ENCODE assay signal across 8 cellular contexts in the genomic region with DNA sequence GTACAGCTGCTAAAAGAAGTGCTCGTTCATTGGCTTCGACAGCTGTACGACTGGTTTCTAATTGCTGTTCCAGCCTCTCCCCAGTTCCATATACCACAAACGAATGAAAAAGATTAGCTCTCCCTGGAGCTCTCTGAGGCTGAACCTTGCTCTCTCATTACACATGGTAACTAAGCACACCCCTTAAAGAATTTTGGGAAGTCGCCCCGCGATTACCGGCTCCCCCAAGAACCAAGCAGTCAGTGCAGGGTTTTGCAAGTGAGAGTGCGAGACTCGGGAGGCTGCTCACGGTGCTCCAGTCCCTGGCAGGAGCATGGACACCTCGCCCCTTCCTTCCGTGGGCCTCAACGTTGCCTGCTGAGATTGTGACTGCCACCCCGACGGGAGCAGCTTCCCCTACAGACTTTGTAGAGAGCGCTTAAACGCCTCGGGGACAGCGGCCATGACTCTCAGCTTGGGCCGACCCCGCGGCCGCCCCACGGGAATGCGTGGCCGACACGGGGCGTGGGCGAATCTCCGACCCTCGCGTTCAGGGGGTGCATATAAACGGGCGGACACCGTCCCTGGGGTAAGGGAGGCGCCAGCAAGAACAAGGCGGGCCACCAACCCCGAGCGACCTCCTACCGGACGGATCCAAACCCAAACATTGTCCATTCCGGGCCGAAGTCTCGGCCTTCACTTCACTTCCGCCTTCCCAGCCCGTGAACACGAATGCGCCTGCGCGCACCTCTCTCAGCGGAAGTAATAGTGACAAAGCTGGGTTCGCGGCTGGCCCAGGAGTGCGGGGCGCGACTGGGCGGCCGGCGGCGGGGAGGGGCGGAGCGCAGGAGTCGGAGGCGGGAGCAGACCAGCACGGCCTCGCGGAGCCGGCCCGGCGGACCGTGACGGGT. TPM values are rescaled to one million over a fixed set of nuclear protein-coding genes. Genes with fewer than 3 reads are reported as not detected.
DNase-seq lines count a peak whose midpoint lies in the region; ATAC-seq and TF ChIP-seq lines count a peak whose summit lies in the region.

A gene with protein sequence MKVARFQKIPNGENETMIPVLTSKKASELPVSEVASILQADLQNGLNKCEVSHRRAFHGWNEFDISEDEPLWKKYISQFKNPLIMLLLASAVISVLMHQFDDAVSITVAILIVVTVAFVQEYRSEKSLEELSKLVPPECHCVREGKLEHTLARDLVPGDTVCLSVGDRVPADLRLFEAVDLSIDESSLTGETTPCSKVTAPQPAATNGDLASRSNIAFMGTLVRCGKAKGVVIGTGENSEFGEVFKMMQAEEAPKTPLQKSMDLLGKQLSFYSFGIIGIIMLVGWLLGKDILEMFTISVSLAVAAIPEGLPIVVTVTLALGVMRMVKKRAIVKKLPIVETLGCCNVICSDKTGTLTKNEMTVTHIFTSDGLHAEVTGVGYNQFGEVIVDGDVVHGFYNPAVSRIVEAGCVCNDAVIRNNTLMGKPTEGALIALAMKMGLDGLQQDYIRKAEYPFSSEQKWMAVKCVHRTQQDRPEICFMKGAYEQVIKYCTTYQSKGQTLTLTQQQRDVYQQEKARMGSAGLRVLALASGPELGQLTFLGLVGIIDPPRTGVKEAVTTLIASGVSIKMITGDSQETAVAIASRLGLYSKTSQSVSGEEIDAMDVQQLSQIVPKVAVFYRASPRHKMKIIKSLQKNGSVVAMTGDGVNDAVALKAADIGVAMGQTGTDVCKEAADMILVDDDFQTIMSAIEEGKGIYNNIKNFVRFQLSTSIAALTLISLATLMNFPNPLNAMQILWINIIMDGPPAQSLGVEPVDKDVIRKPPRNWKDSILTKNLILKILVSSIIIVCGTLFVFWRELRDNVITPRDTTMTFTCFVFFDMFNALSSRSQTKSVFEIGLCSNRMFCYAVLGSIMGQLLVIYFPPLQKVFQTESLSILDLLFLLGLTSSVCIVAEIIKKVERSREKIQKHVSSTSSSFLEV (plus strand): TSS at position 845 of the 890 bp plus-strand sequence. CDS start 686 bp downstream, outside the sequence.

- H3K9me3 Mint-ChIP-seq in activated T-helper 17 cell treated with anti-CD3 and anti-CD28 coated beads, Interleukin-2, amount 50 U/mL, for 72 hours: no peaks in the 10 kb centered on the region
- H3K9me3 Mint-ChIP-seq in naive thymus-derived CD8-positive, alpha-beta T cell: no peaks in the 10 kb centered on the region

- POLR2A ChIA-PET in naive thymus-derived CD8-positive, alpha-beta T cell (lab: Charles Lee): interaction anchor here (0.7 to 2.6 kb wide), 13 partner anchors 10 to 782 kb away, joined by 3 to 24 read pairs (median 4); a partner anchor contains a TSS

- H3K27me3 Mint-ChIP-seq in activated T-helper 17 cell treated with anti-CD3 and anti-CD28 coated beads, Interleukin-2, amount 50 U/mL, for 72 hours: no peaks in the 10 kb centered on the region
- H3K27me3 Mint-ChIP-seq in naive thymus-derived CD8-positive, alpha-beta T cell: no peaks in the 10 kb centered on the region

- H3K27ac Mint-ChIP-seq in activated T-helper 17 cell treated with anti-CD3 and anti-CD28 coated beads, Interleukin-2, amount 50 U/mL, for 72 hours: peak within 1 kb of the TSS; percentile 96
- H3K27ac Mint-ChIP-seq in naive thymus-derived CD8-positive, alpha-beta T cell: peak within 1 kb of the TSS; percentile 96 to 100 (median 99)

- peak; percentile 88 for ATAC-seq in activated T-helper 17 cell treated with anti-CD3 and anti-CD28 coated beads, Interleukin-2, amount 50 U/mL, for 72 hours (replicated peaks)
- ATAC-seq in naive thymus-derived CD8-positive, alpha-beta T cell: peak; percentile 74 to 86

- TF ChIP-seq CTCF in LNCAP (IDR thresholded peaks at IDR 0.05): peak; percentile 40
- no peak for TF ChIP-seq CTCF in fibroblast of mammary gland (conservative IDR thresholded peaks at IDR 0.05; ENCODE audit: control insufficient read depth, insufficient read depth, low read depth, low read length)

- DNase-seq in EH (ENCODE audit: low read depth): peak; percentile 97
- peak; percentile 91 for DNase-seq in GOT3 (lab: John Stamatoyannopoulos, UW)
- DNase-seq in RPMI8226: peak; percentile 97
- DNase-seq in fibroblast of mammary gland (ENCODE audit: low read depth): peak; percentile 90
- peak; percentile 81 to 95 (median 89) for DNase-seq in naive thymus-derived CD8-positive, alpha-beta T cell
- peak; percentile 73 to 88 (median 86) for DNase-seq in stimulated activated naive CD4-positive, alpha-beta T cell (lab: John Stamatoyannopoulos, UW)

- peaks cover 8% of the 10 kb centered on the region for H3K36me3 Mint-ChIP-seq in activated T-helper 17 cell treated with anti-CD3 and anti-CD28 coated beads, Interleukin-2, amount 50 U/mL, for 72 hours (ENCODE audit: low read depth)
- H3K36me3 Mint-ChIP-seq in naive thymus-derived CD8-positive, alpha-beta T cell: no peaks in the 10 kb centered on the region

- peak within 1 kb of the TSS; percentile 90 for H3K4me3 ChIP-seq in fibroblast of mammary gland (ENCODE audit: control insufficient read depth, low read depth, low read length)

- peaks cover 24% of the 10 kb centered on the region for H3K4me1 Mint-ChIP-seq in activated T-helper 17 cell treated with anti-CD3 and anti-CD28 coated beads, Interleukin-2, amount 50 U/mL, for 72 hours
- H3K4me1 Mint-ChIP-seq in naive thymus-derived CD8-positive, alpha-beta T cell: peaks cover 15 to 45% (median 40%) of the 10 kb centered on the region in 4 donors

- peak within 1 kb of the TSS; percentile 97 for H3K4me3 Mint-ChIP-seq in activated T-helper 17 cell treated with anti-CD3 and anti-CD28 coated beads, Interleukin-2, amount 50 U/mL, for 72 hours
- H3K4me3 Mint-ChIP-seq in naive thymus-derived CD8-positive, alpha-beta T cell: peak within 1 kb of the TSS; percentile 88 to 98 (median 96)

RNA-seq across cellular contexts. Expression of the gene that starts here (rescaled TPM):
- 10 to 100 TPM; 63.3 to 64.8 TPM for total RNA-seq in activated T-helper 17 cell treated with anti-CD3 and anti-CD28 coated beads, Interleukin-2, amount 50 U/mL, for 72 hours
- total RNA-seq in naive thymus-derived CD8-positive, alpha-beta T cell: 10 to 100 TPM; 44.0 to 48.0 TPM
- 1 to 10 TPM; 5.3 to 9.0 (median 7.6) TPM for polyA plus RNA-seq in naive thymus-derived CD8-positive, alpha-beta T cell

Comparison
In these comparisons a context has a peak if more than half of its experiments do, and no peak if none do; other contexts are left out.
1. Peak in every context shown above with its lines: DNase-seq, ATAC-seq and H3K4me3 ChIP-seq.